ENCODE assay signal across 8 cellular contexts in genomic region chr14:50312734-50313054, GRCh38. TPM values are rescaled to one million over a fixed set of nuclear protein-coding genes. Genes with fewer than 3 reads are reported as not detected.
A peak's percentile ranks its signal among the peaks of the same experiment; 100 is the strongest.
DNase-seq lines count a peak whose midpoint lies in the region; ATAC-seq and TF ChIP-seq lines count a peak whose summit lies in the region.

No MANE protein-coding gene starts in this region.

- WGBS in lower leg skin, 2 donors, result 1 to 3% methylated on average over 18 of the region's 18 CpGs

- H3K4me1 Mint-ChIP-seq in type B pancreatic cell (ENCODE audit: unreplicated experiment), result peaks cover 6% of the 10 kb centered on the region

- ATAC-seq in GM21723 (IDR thresholded peaks at IDR 0.05; ENCODE audit: unreplicated experiment), result peak; percentile 31

- H3K4me3 Mint-ChIP-seq in type B pancreatic cell, result peak overlapping the region; percentile 94

- peak overlapping the region; percentile 70 for H3K4me3 ChIP-seq in GM12875 (ENCODE audit: low read depth, low read length)
- H3K4me3 ChIP-seq in astrocyte of the spinal cord (ENCODE audit: low read depth, low read length), result peak overlapping the region; percentile 73
- peak overlapping the region; percentile 59 for H3K4me3 ChIP-seq in lower leg skin (ENCODE audit: low read depth, poor library complexity, severe bottlenecking)

- H3K27ac Mint-ChIP-seq in type B pancreatic cell, result peak overlapping the region; percentile 96

- H3K27me3 Mint-ChIP-seq in type B pancreatic cell, result no peaks in the 10 kb centered on the region

- no peaks in the 10 kb centered on the region for H3K9me3 Mint-ChIP-seq in type B pancreatic cell

- TF ChIP-seq POLR2A in lower leg skin (IDR thresholded peaks at IDR 0.05), result no peak

- peaks cover 21% of the 10 kb centered on the region for H3K36me3 Mint-ChIP-seq in type B pancreatic cell

- peak; percentile 62 for DNase-seq in NCI-H1694 (lab: John Stamatoyannopoulos, UW)
- no peak for DNase-seq in astrocyte of the spinal cord (ENCODE audit: low read depth, low spot score)
- no peak for DNase-seq in lower leg skin (ENCODE audit: low spot score in 2 of 2)
- no peak for DNase-seq in type B pancreatic cell (ENCODE audit: extremely low spot score, unreplicated experiment)
- no peak for DNase-seq in T-helper 9 cell
- no peak for DNase-seq in cerebellum (ENCODE audit: low spot score)

- TF ChIP-seq CTCF in GM12875 (IDR thresholded peaks at IDR 0.05; ENCODE audit: borderline replicate concordance, insufficient read depth, low read depth, low read length), result no peak
- TF ChIP-seq CTCF in astrocyte of the spinal cord (IDR thresholded peaks at IDR 0.05; ENCODE audit: low read depth, low read length), result no peak
- no peak for TF ChIP-seq CTCF in lower leg skin (IDR thresholded peaks at IDR 0.05)
- TF ChIP-seq CTCF in type B pancreatic cell (conservative IDR thresholded peaks at IDR 0.05), result no peak

- intact Hi-C loops in lower leg skin (cut with DNase I; ENCODE audit: low total_unique reads), result no loop called here

- in situ Hi-C loops in astrocyte of the spinal cord (cut with HindIII; ENCODE audit: low sequenced_read_pairs), result no loop called here

RNA-seq across cellular contexts. Expression of gene DMAC2L, which starts 0.6 kb away (rescaled TPM):
- 10 to 100 TPM in 3 of 4 donors, 1 to 10 TPM in 1; 8.9 to 24.6 (median 15.3) TPM for total RNA-seq in lower leg skin
- 13.9 and 15.6 TPM in 2 replicates for total RNA-seq in type B pancreatic cell (ENCODE audit: low replicate concordance)
- total RNA-seq in cerebellum, result 12.5 TPM

RNA-seq across cellular contexts. Expression of gene L2HGDH, which starts 0.7 kb away (rescaled TPM):
- total RNA-seq in lower leg skin, result 10 to 100 TPM in 3 of 4 donors, 1 to 10 TPM in 1; 8.9 to 18.2 (median 11.6) TPM
- 10.8 and 13.3 TPM in 2 replicates for total RNA-seq in type B pancreatic cell (ENCODE audit: low replicate concordance)
- total RNA-seq in cerebellum, result 13.7 TPM
